Comparison of ENCODE assay signal across 17 cellular contexts in genomic region chr11:20276661-20277000, GRCh38.
"Had no signal": no experiment of that assay in that cellular context is flagged by ENCODE, and none has a peak within 500 bp of the region (broad histone marks: within the 10 kb centered on the region; RNA-seq: fewer than 3 reads in every experiment).

No MANE protein-coding gene starts in this region.

- DNase-seq: colonic mucosa; effector CD8-positive, alpha-beta T cell; gastrocnemius medialis; heart right ventricle; hypothalamus; left ventricle myocardium superior; mesenchymal stem cell; naive thymus-derived CD4-positive, alpha-beta T cell; nephron progenitor cell; posterior cingulate gyrus; right cardiac atrium; stimulated activated CD4-positive, alpha-beta T cell treated with anti-CD3 and anti-CD28 coated beads, Interleukin-2, amount 100 ng/mL, for 48 hours; stimulated activated naive CD4-positive, alpha-beta T cell treated with Interleukin-2 at 50 U/mL for 16 hours; trophoblast cell had no signal

- H3K4me1 Mint-ChIP-seq: naive thymus-derived CD4-positive, alpha-beta T cell had no signal

- ATAC-seq: gastrocnemius medialis; heart right ventricle; left ventricle myocardium superior; naive thymus-derived CD4-positive, alpha-beta T cell; right cardiac atrium had no signal

- H3K9me3 ChIP-seq: colonic mucosa, esophagus muscularis mucosa, gastrocnemius medialis, heart right ventricle had no signal

- H3K27ac ChIP-seq: colonic mucosa, esophagus muscularis mucosa, gastrocnemius medialis, heart right ventricle had no signal

- H3K27ac Mint-ChIP-seq: naive thymus-derived CD4-positive, alpha-beta T cell; nephron progenitor cell had no signal

- H3K4me3 ChIP-seq: colonic mucosa, esophagus muscularis mucosa, gastrocnemius medialis, heart right ventricle, lung, smooth muscle cell had no signal

- H3K36me3 Mint-ChIP-seq: naive thymus-derived CD4-positive, alpha-beta T cell had no signal

- H3K36me3 ChIP-seq: colonic mucosa, esophagus muscularis mucosa, gastrocnemius medialis, heart right ventricle had no signal

- H3K4me3 Mint-ChIP-seq: naive thymus-derived CD4-positive, alpha-beta T cell; nephron progenitor cell had no signal

- H3K9me3 Mint-ChIP-seq: naive thymus-derived CD4-positive, alpha-beta T cell; nephron progenitor cell had no signal

- H3K4me2 ChIP-seq: smooth muscle cell had no signal

- H3K27me3 ChIP-seq: colonic mucosa had no signal

- H3K4me1 ChIP-seq: colonic mucosa, esophagus muscularis mucosa, gastrocnemius medialis, heart right ventricle had no signal
